9 cellular contexts compared by ENCODE assay signal in genomic region chr1:224700915-224701531, GRCh38.
DNase-seq lines count a peak whose midpoint lies in the region; ATAC-seq and TF ChIP-seq lines count a peak whose summit lies in the region.
"Had no signal": no experiment of that assay in that cellular context is flagged by ENCODE, and none has a peak within 500 bp of the region (broad histone marks: within the 10 kb centered on the region; RNA-seq: fewer than 3 reads in every experiment).

No MANE protein-coding gene starts in this region.

- ATAC-seq in GM18868 (IDR thresholded peaks at IDR 0.05; ENCODE audit: unreplicated experiment) (peak; percentile 68), GM21619 (IDR thresholded peaks at IDR 0.05; ENCODE audit: unreplicated experiment) (no peak)

- H3K27ac Mint-ChIP-seq in endothelial cell (ENCODE audit: unreplicated experiment): no peak overlapping the region

- no peaks in the 10 kb centered on the region for H3K36me3 Mint-ChIP-seq in endothelial cell (ENCODE audit: low read depth, unreplicated experiment)

- no peaks in the 10 kb centered on the region for H3K9me3 Mint-ChIP-seq in endothelial cell (ENCODE audit: unreplicated experiment)

- DNase-seq in AG09309 (ENCODE audit: low read depth) (no peak), KBM-7 (peak; percentile 21), endothelial cell (ENCODE audit: low spot score) (peak; percentile 14), NCI-H187 treated with DMSO at 0.1 percent for 48 hours (lab: John Stamatoyannopoulos, UW) (no peak), T-helper 9 cell (no peak)
- no peak for DNase-seq in effector memory CD4-positive, alpha-beta T cell
- DNase-seq: GOT3 had no signal

- H3K27ac ChIP-seq in effector memory CD4-positive, alpha-beta T cell (ENCODE audit: insufficient read depth, low read length, poor library complexity, severe bottlenecking): no peak overlapping the region

- TF ChIP-seq CTCF in AG09309 (IDR thresholded peaks at IDR 0.05; ENCODE audit: control insufficient read depth, insufficient read depth, low read depth, low read length, missing control alignments) (peak; percentile 60), endothelial cell (IDR thresholded peaks at IDR 0.05; ENCODE audit: unreplicated experiment) (no peak)

- in situ Hi-C loops in KBM-7 (cut with MboI; ENCODE audit: low pct_unique_long_range_greater_than_20kb, low sequenced_read_pairs): no loop called here

- H3K27me3 ChIP-seq in effector memory CD4-positive, alpha-beta T cell (replicated peaks; ENCODE audit: control insufficient read depth, insufficient read depth, low read length, poor library complexity, severe bottlenecking): no peaks in the 10 kb centered on the region

- no peaks in the 10 kb centered on the region for H3K9me3 ChIP-seq in effector memory CD4-positive, alpha-beta T cell (ENCODE audit: control insufficient read depth, low read length)

- H3K4me3 Mint-ChIP-seq in endothelial cell (ENCODE audit: unreplicated experiment): no peak overlapping the region

- H3K4me1 Mint-ChIP-seq in endothelial cell (ENCODE audit: unreplicated experiment): no peaks in the 10 kb centered on the region

- H3K27me3 Mint-ChIP-seq in endothelial cell (ENCODE audit: unreplicated experiment): peaks cover 8% of the 10 kb centered on the region

- no peaks in the 10 kb centered on the region for H3K36me3 ChIP-seq in effector memory CD4-positive, alpha-beta T cell (ENCODE audit: control insufficient read depth, insufficient read depth, low read length)

- H3K4me1 ChIP-seq in effector memory CD4-positive, alpha-beta T cell (ENCODE audit: control insufficient read depth, insufficient read depth, low read length, poor library complexity, severe bottlenecking): no peaks in the 10 kb centered on the region

- no peak overlapping the region for H3K4me3 ChIP-seq in AG09309 (ENCODE audit: control insufficient read depth, low read depth, low read length)
- H3K4me3 ChIP-seq in effector memory CD4-positive, alpha-beta T cell (ENCODE audit: insufficient read depth, low read depth, low read length, poor library complexity, severe bottlenecking): no peak overlapping the region

Comparison
In these comparisons a context has a peak if more than half of its experiments do, and no peak if none do; other contexts are left out.
1. DNase-seq: peak in KBM-7 (single experiment) and endothelial cell (single experiment); none in AG09309 (single experiment), effector memory CD4-positive, alpha-beta T cell (0 of 3), NCI-H187 treated with DMSO at 0.1 percent for 48 hours (single experiment) and T-helper 9 cell (single experiment).